In the genomic region with DNA sequence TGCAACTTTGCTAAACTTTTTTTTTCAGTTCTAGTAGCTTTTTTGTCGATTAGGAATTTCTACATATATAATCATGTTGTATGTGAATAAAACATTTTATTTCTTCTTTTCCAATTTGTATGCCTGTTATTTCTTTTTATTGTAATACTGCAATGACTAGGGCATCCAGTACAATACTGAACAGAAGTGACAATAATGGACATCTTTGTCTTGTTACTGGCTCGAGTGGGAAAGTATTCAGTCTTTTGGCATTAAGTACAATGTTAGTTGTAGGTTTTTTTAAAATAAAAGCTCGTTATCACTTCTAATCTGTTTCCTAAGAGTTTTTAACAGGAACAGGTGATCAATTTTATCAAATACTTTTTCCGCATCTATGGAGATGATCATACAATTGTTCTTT, we compare ENCODE assay signal across 19 cellular contexts.
"Had no signal": no experiment of that assay in that cellular context is flagged by ENCODE, and none has a peak within 500 bp of the region (broad histone marks: within the 10 kb centered on the region; RNA-seq: fewer than 3 reads in every experiment).

No MANE protein-coding gene starts in this region.

- ATAC-seq: activated CD8-positive, alpha-beta T cell treated with anti-CD3 and anti-CD28 coated beads, Interleukin-2, amount 10 ng/mL, durations not matched to agents 7 days and 5 days; body of pancreas; PC-3 had no signal

- H3K27me3 ChIP-seq: ascending aorta, body of pancreas had no signal

- FAIRE-seq: bronchial epithelial cell had no signal

- H3K4me3 ChIP-seq: ascending aorta, body of pancreas had no signal

- H3K27ac ChIP-seq: ascending aorta, body of pancreas had no signal

- H3K4me1 ChIP-seq: ascending aorta, body of pancreas had no signal

- DNase-seq: activated CD4-positive, alpha-beta T cell treated with anti-CD3 and anti-CD28 coated beads for 48 hours; activated CD4-positive, alpha-beta T cell treated with anti-CD3 and anti-CD28 coated beads, Interleukin-2, amount 50 U/mL, for 4 hours; activated CD4-positive, CD25-positive, alpha-beta regulatory T cell treated with anti-CD3 and anti-CD28 coated beads, Interleukin-2, amount 50 U/mL, for 72 hours; activated CD8-positive, alpha-beta memory T cell treated with anti-CD3 and anti-CD28 coated beads, Interleukin-2, amount 50 U/mL, for 48 hours; activated CD8-positive, alpha-beta T cell treated with anti-CD3 and anti-CD28 coated beads, Interleukin-2, amount 10 ng/mL, durations not matched to agents 7 days and 5 days; activated T-cell treated with anti-CD3 and anti-CD28 coated beads, Interleukin-2, amount 50 U/mL, for 1 hour; body of pancreas; Karpas-422; MM.1S; NCI-H1105; NCI-H1436; NCI-H187; NCI-H2081 treated with DMSO at 0.1 percent for 48 hours; NCI-H446; NCI-H524; PC-3; SHP77 treated with DMSO at 0.1 percent for 48 hours had no signal

- H3K9me3 ChIP-seq: body of pancreas had no signal

- H3K36me3 ChIP-seq: ascending aorta had no signal
